ENCODE assay signal across 23 cellular contexts in the genomic region with DNA sequence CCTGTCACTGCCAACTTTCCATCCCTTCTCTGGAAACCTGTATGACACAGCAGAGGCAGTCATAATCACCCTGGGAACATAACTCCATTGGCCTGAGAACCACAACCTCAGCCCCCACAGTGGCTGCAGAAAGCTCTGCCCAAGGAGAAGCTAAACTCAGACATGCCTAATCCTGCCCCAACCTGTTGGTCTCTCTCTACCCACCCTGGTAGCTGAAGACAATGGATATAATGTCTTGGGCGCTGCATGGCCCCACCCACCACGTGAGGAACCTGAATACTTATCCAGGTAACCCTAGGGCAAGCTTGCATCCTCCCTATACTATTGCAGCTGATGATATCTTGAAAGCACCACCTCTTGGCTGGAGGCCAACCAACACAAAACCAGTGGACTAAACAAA.
"Had no signal": no experiment of that assay in that cellular context is flagged by ENCODE, and none has a peak within 500 bp of the region (broad histone marks: within the 10 kb centered on the region; RNA-seq: fewer than 3 reads in every experiment).

No MANE protein-coding gene starts in this region.

- H3K4me3 ChIP-seq: colonic mucosa, esophagus muscularis mucosa, gastrocnemius medialis, heart right ventricle, left lung, lower lobe of right lung had no signal

- H3K4me1 Mint-ChIP-seq: endodermal cell; memory B cell; naive thymus-derived CD4-positive, alpha-beta T cell; natural killer cell had no signal

- H3K4me3 Mint-ChIP-seq: dendritic cell treated with granulocyte-macrophage colony-stimulating factor and Interleukin-4, amounts not matched to agents 40 ng/mL and 50 ng/mL, for 4 days; effector memory CD8-positive, alpha-beta T cell; endodermal cell; memory B cell; naive thymus-derived CD4-positive, alpha-beta T cell; natural killer cell had no signal

- H3K36me3 Mint-ChIP-seq: memory B cell; naive thymus-derived CD4-positive, alpha-beta T cell; natural killer cell had no signal

- H3K27ac ChIP-seq: colonic mucosa, esophagus muscularis mucosa, foreskin keratinocyte, gastrocnemius medialis, heart right ventricle, left lung, lower lobe of right lung had no signal

- H3K36me3 ChIP-seq: colonic mucosa, esophagus muscularis mucosa, gastrocnemius medialis, heart right ventricle, left lung, lower lobe of right lung had no signal

- H3K27ac Mint-ChIP-seq: dendritic cell treated with granulocyte-macrophage colony-stimulating factor and Interleukin-4, amounts not matched to agents 40 ng/mL and 50 ng/mL, for 4 days; effector memory CD8-positive, alpha-beta T cell; endodermal cell; memory B cell; naive thymus-derived CD4-positive, alpha-beta T cell; natural killer cell had no signal

- H3K27me3 ChIP-seq: colonic mucosa, esophagus muscularis mucosa, foreskin keratinocyte, gastrocnemius medialis, heart right ventricle, left lung had no signal

- ATAC-seq: effector memory CD8-positive, alpha-beta T cell; foreskin keratinocyte; gastrocnemius medialis; left cardiac atrium; left lung; left ventricle myocardium superior; lower lobe of right lung; naive thymus-derived CD4-positive, alpha-beta T cell; natural killer cell had no signal

- H3K9me3 Mint-ChIP-seq: memory B cell had no signal

- DNase-seq: colonic mucosa; cortex of kidney; effector CD8-positive, alpha-beta T cell; effector memory CD8-positive, alpha-beta T cell; endodermal cell; erythroblast; gastrocnemius medialis; glutamatergic neuron; head of caudate nucleus; heart right ventricle; hippocampal formation; left cardiac atrium; left lung; left ventricle myocardium superior; lower lobe of right lung; mesendoderm; midbrain; naive thymus-derived CD4-positive, alpha-beta T cell; natural killer cell had no signal

- H3K27me3 Mint-ChIP-seq: dendritic cell treated with granulocyte-macrophage colony-stimulating factor and Interleukin-4, amounts not matched to agents 40 ng/mL and 50 ng/mL, for 4 days; effector memory CD8-positive, alpha-beta T cell; memory B cell; naive thymus-derived CD4-positive, alpha-beta T cell had no signal

- H3K9me3 ChIP-seq: colonic mucosa, esophagus muscularis mucosa, gastrocnemius medialis, left lung, lower lobe of right lung had no signal

- H3K4me1 ChIP-seq: colonic mucosa, esophagus muscularis mucosa, foreskin keratinocyte, gastrocnemius medialis, heart right ventricle, left lung, lower lobe of right lung had no signal
